ENCODE assay signal across 1 cellular context in genomic region chr3:143063018-143063417, GRCh38.
A peak's percentile ranks its signal among the peaks of the same experiment; 100 is the strongest.
TF ChIP-seq lines count a peak whose summit lies in the region.

No MANE protein-coding gene starts in this region.

TF ChIP-seq in K562, 482 proteins besides CTCF, POLR2A, EP300 and RAD21 (continued from another document):
- TF ChIP-seq AFF1 (IDR thresholded peaks at IDR 0.05; ENCODE audit: low read depth in 1 of 2, partially characterized antibody in 2 of 2) (no peak), HNRNPL (IDR thresholded peaks at IDR 0.05; ENCODE audit: low read depth, low read length) (no peak), ZFPM2 (CRISPR knock-in tag; IDR thresholded peaks at IDR 0.05) (no peak), MAZ (CRISPR knock-in tag; conservative IDR thresholded peaks at IDR 0.05 in 1 of 2, IDR thresholded peaks at IDR 0.05 in 1 of 2) (no peak), ZNF778 (CRISPR knock-in tag; IDR thresholded peaks at IDR 0.05) (no peak), SRSF1 (IDR thresholded peaks at IDR 0.05; ENCODE audit: low read depth, low read length) (no peak), NFE2 (IDR thresholded peaks at IDR 0.05; ENCODE audit: low read depth) (0 out of 2 replicates have a peak, but pooled peaks have one; percentile 15), NUFIP1 (IDR thresholded peaks at IDR 0.05; ENCODE audit: partially characterized antibody) (no peak), E2F8 (IDR thresholded peaks at IDR 0.05; ENCODE audit: low read depth, partially characterized antibody) (no peak), FOXA3 (CRISPR knock-in tag; conservative IDR thresholded peaks at IDR 0.05 in 1 of 2, IDR thresholded peaks at IDR 0.05 in 1 of 2) (no peak), FOXK2 (conservative IDR thresholded peaks at IDR 0.05 in 1 of 2, IDR thresholded peaks at IDR 0.05 in 1 of 2; ENCODE audit: low read depth in 2 of 2) (no peak), ZNF655 (CRISPR knock-in tag; IDR thresholded peaks at IDR 0.05) (no peak), MBD2 (IDR thresholded peaks at IDR 0.05; ENCODE audit: borderline replicate concordance, low read depth) (no peak), ZNF699 (CRISPR knock-in tag; IDR thresholded peaks at IDR 0.05; ENCODE audit: insufficient replicate concordance) (no peak), DMBX1 (CRISPR knock-in tag; IDR thresholded peaks at IDR 0.05; ENCODE audit: borderline replicate concordance) (no peak), KLF6 (CRISPR knock-in tag; IDR thresholded peaks at IDR 0.05; ENCODE audit: borderline replicate concordance) (no peak), MYBL2 (IDR thresholded peaks at IDR 0.05; ENCODE audit: low read depth) (no peak), MYBL2 (CRISPR knock-in tag; IDR thresholded peaks at IDR 0.05; ENCODE audit: borderline replicate concordance) (no peak), ZNF41 (CRISPR knock-in tag; conservative IDR thresholded peaks at IDR 0.05) (no peak), POLR2B (IDR thresholded peaks at IDR 0.05; ENCODE audit: low read depth, partially characterized antibody) (peak; percentile 18), PHF8 (IDR thresholded peaks at IDR 0.05; ENCODE audit: borderline replicate concordance, low read length) (no peak), TBL1XR1 (IDR thresholded peaks at IDR 0.05; ENCODE audit: low read length in 2 of 2) (no peak), ZNF766 (CRISPR knock-in tag; conservative IDR thresholded peaks at IDR 0.05) (peak; percentile 88)
